8 cellular contexts compared by ENCODE assay signal in genomic region chr6:31834704-31835375, GRCh38. TPM values are rescaled to one million over a fixed set of nuclear protein-coding genes. Genes with fewer than 3 reads are reported as not detected.
DNase-seq lines count a peak whose midpoint lies in the region; ATAC-seq, FAIRE-seq and TF ChIP-seq lines count a peak whose summit lies in the region.

No MANE protein-coding gene starts in this region.

- H3K4me3 ChIP-seq in Caco-2 (ENCODE audit: low read depth, low read length): peak overlapping the region; percentile 86
- H3K4me3 ChIP-seq in HCT116 (replicated peaks in 1 of 2; ENCODE audit: low read depth in 1 of 2, low read length in 2 of 2): peak overlapping the region; percentile 98 to 99
- peak overlapping the region; percentile 75 to 98 (median 93) for H3K4me3 ChIP-seq in HepG2 (replicated peaks in 1 of 3; ENCODE audit: insufficient read depth in 1 of 3, low read depth in 2 of 3, low read length in 3 of 3)

- H3K27me3 ChIP-seq in Caco-2 (replicated peaks; ENCODE audit: control insufficient read depth, insufficient read depth, low read length): no peaks in the 10 kb centered on the region
- H3K27me3 ChIP-seq in HCT116 (ENCODE audit: insufficient read depth, low read length): no peaks in the 10 kb centered on the region
- H3K27me3 ChIP-seq in HepG2 (ENCODE audit: control insufficient read depth in 1 of 2, insufficient read depth in 2 of 2, low read length in 2 of 2): peaks cover 0 to 2% of the 10 kb centered on the region in 2 experiments; a peak in 1 of 5 replicates

- in situ Hi-C loops in HepG2 (cut with HindIII; ENCODE audit: extremely low pct_ligation_motif_present, low pct_unique_long_range_greater_than_20kb): loop anchor here (5.0 kb wide), 1 partner anchor 63 kb away; no protein-coding TSS in a partner anchor

- H3K9ac ChIP-seq in HCT116 (ENCODE audit: low read length) (peak overlapping the region; percentile 100), HepG2 (ENCODE audit: insufficient read depth, low read depth, low read length) (peak overlapping the region; percentile 98)

- intact Hi-C loops in Caco-2 (cut with micrococcal nuclease; ENCODE audit: unreplicated experiment) (loop anchor here (1.0 kb wide), 1 partner anchor 28 kb away; no protein-coding TSS in a partner anchor), HCT116 (cut with micrococcal nuclease) (loop anchor here (1.0 to 10.0 kb wide), 4 partner anchors 28 to 290 kb away; partner anchors contain the start of genes ATP6V1G2, CLIC1, DDX39B and NEU1), HepG2 (cut with micrococcal nuclease; ENCODE audit: unreplicated experiment) (loop anchor here (1.0 to 10.0 kb wide), 6 partner anchors 28 to 293 kb away; partner anchors contain the start of genes CSNK2B, DDX39B, EHMT2 and LY6G5B)
- intact Hi-C loops in activated CD4-positive, alpha-beta T cell treated with anti-CD3 and anti-CD28 coated beads, Interleukin-2, amount 10 ng/mL, durations not matched to agents 24 days and 14 days (cut with micrococcal nuclease): loop anchor here (1.0 to 2.0 kb wide), 6 partner anchors 20 to 288 kb away; partner anchors contain the start of genes ATP6V1G2, EHMT2, GPANK1 and HSPA1A

- H2AFZ ChIP-seq in HCT116 (ENCODE audit: low read depth, low read length, poor library complexity, severe bottlenecking): no peak overlapping the region
- no peak overlapping the region for H2AFZ ChIP-seq in HepG2 (ENCODE audit: low read length)

- BruUV-seq in Caco-2 (replicated peaks; lab: Mats Ljungman, UMichigan): TSS peak; percentile 74
- BruUV-seq in HCT116 (replicated peaks; lab: Mats Ljungman, UMichigan): TSS peak; percentile 74
- BruUV-seq in HepG2 (replicated peaks; lab: Mats Ljungman, UMichigan): TSS peak; percentile 83

- DNase-seq in Caco-2 (peak; percentile 70 to 80), HCT116 (ENCODE audit: low read depth, low spot score) (peak; percentile 51), NCI-H226 (peak; percentile 55), dedifferentiated amniotic fluid mesenchymal stem cell (ENCODE audit: extremely low spot score) (peak; percentile 49), HepG2 (ENCODE audit: low spot score) (peak; percentile 77)
- DNase-seq in activated CD4-positive, alpha-beta T cell treated with anti-CD3 and anti-CD28 coated beads, Interleukin-2, amount 10 ng/mL, durations not matched to agents 24 days and 14 days: peak; percentile 93
- peak; percentile 63 for DNase-seq in stimulated activated CD4-positive, alpha-beta T cell treated with anti-CD3 and anti-CD28 coated beads, Interleukin-2, amount 100 ng/mL, for 4 hours (ENCODE audit: low read depth)

- H3K4me1 ChIP-seq in Caco-2 (peaks cover 13% of the 10 kb centered on the region), HCT116 (ENCODE audit: control insufficient read depth in 1 of 2, insufficient read depth in 2 of 2, low read length in 2 of 2) (peaks cover 25 to 62% of the 10 kb centered on the region in 2 experiments), HepG2 (ENCODE audit: insufficient read depth, low read length) (peaks cover 56% of the 10 kb centered on the region)

- TF ChIP-seq EP300 in HepG2 (IDR thresholded peaks at IDR 0.05; ENCODE audit: low read depth in 2 of 2, low read length in 2 of 2): no peak
- TF ChIP-seq EP300 in HepG2 (CRISPR knock-in tag; IDR thresholded peaks at IDR 0.05; ENCODE audit: borderline replicate concordance): no peak

- peak overlapping the region; percentile 96 for H3K4me3 Mint-ChIP-seq in Caco-2 (ENCODE audit: unreplicated experiment)
- peak overlapping the region; percentile 97 for H3K4me3 Mint-ChIP-seq in activated CD4-positive, alpha-beta T cell treated with anti-CD3 and anti-CD28 coated beads, Interleukin-2, amount 10 ng/mL, durations not matched to agents 24 days and 14 days

- H3K27ac ChIP-seq in HCT116 (ENCODE audit: low read depth, low read length) (peak overlapping the region; percentile 93), HepG2 (ENCODE audit: extremely low read length, insufficient read depth, low read length) (peak overlapping the region; percentile 93)

- peak overlapping the region; percentile 99 for H3K27ac Mint-ChIP-seq in Caco-2 (ENCODE audit: unreplicated experiment)
- H3K27ac Mint-ChIP-seq in activated CD4-positive, alpha-beta T cell treated with anti-CD3 and anti-CD28 coated beads, Interleukin-2, amount 10 ng/mL, durations not matched to agents 24 days and 14 days: peak overlapping the region; percentile 96

- H3K9me3 ChIP-seq in Caco-2: no peaks in the 10 kb centered on the region
- H3K9me3 ChIP-seq in HCT116 (ENCODE audit: control insufficient read depth in 1 of 2, insufficient read depth in 1 of 2, low read depth in 1 of 2, low read length in 2 of 2): no peaks in the 10 kb centered on the region
- no peaks in the 10 kb centered on the region for H3K9me3 ChIP-seq in HepG2 (ENCODE audit: low read length)

- RAD21 ChIA-PET in HCT116 (lab: Charles Lee; ENCODE audit: low non-redundant PET in 1 of 2, low total read pairs in 2 of 2, uncharacterized antibody in 2 of 2, unreplicated experiment in 2 of 2): no interaction called here

- TF ChIP-seq CTCF in Caco-2 (IDR thresholded peaks at IDR 0.05; ENCODE audit: insufficient read depth in 1 of 2, low read depth in 1 of 2, low read length in 1 of 2, severe bottlenecking in 1 of 2, unreplicated experiment in 1 of 2): no peak
- no peak for TF ChIP-seq CTCF in HCT116 (IDR thresholded peaks at IDR 0.05 in 2 of 3, conservative IDR thresholded peaks at IDR 0.05 in 1 of 3; ENCODE audit: borderline replicate concordance in 1 of 3, insufficient read depth in 1 of 3, low read depth in 2 of 3, low read length in 2 of 3)
- TF ChIP-seq CTCF in HepG2 (CRISPR knock-in tag; IDR thresholded peaks at IDR 0.05): no peak

- H3K4me1 Mint-ChIP-seq in Caco-2 (ENCODE audit: low read depth, unreplicated experiment): peaks cover 18% of the 10 kb centered on the region
- H3K4me1 Mint-ChIP-seq in activated CD4-positive, alpha-beta T cell treated with anti-CD3 and anti-CD28 coated beads, Interleukin-2, amount 10 ng/mL, durations not matched to agents 24 days and 14 days: peaks cover 34% of the 10 kb centered on the region

- peaks cover 9% of the 10 kb centered on the region for H3K36me3 ChIP-seq in Caco-2 (ENCODE audit: control insufficient read depth, insufficient read depth, low read length)
- H3K36me3 ChIP-seq in HCT116 (ENCODE audit: control insufficient read depth in 1 of 2, insufficient read depth in 2 of 2, low read length in 2 of 2): peaks cover 22 to 45% of the 10 kb centered on the region in 2 experiments; a peak in 3 of 4 replicates
- peaks cover 12 to 33% of the 10 kb centered on the region in 2 experiments for H3K36me3 ChIP-seq in HepG2 (replicated peaks in 1 of 2; ENCODE audit: control insufficient read depth in 1 of 2, insufficient read depth in 2 of 2, low read length in 2 of 2)

- no peak for TF ChIP-seq RAD21 in HCT116 (IDR thresholded peaks at IDR 0.05; ENCODE audit: low read depth)
- peak; percentile 28; the same call in 1 of the 2 replicates for TF ChIP-seq RAD21 in HepG2 (CRISPR knock-in tag; IDR thresholded peaks at IDR 0.05)

- no peaks in the 10 kb centered on the region for H3K9me3 Mint-ChIP-seq in Caco-2 (ENCODE audit: unreplicated experiment)
- H3K9me3 Mint-ChIP-seq in activated CD4-positive, alpha-beta T cell treated with anti-CD3 and anti-CD28 coated beads, Interleukin-2, amount 10 ng/mL, durations not matched to agents 24 days and 14 days: no peaks in the 10 kb centered on the region

- H3K9me2 ChIP-seq in HCT116 (ENCODE audit: insufficient read depth): no peaks in the 10 kb centered on the region

- CTCF ChIA-PET in Caco-2 (lab: Charles Lee): interaction anchor here (0.7 to 1.0 kb wide), 2 partner anchors 154 to 155 kb away, joined by 3 to 5 read pairs; no protein-coding TSS in a partner anchor
- CTCF ChIA-PET in HCT116 (lab: Charles Lee): no interaction called here
- CTCF ChIA-PET in HepG2 (lab: Yijun Ruan, JAX; ENCODE audit: low intra/inter-chr PET ratio, low total read pairs): no interaction called here

- under 1% methylated on average over 25 of the region's 37 CpGs for WGBS in HepG2 (ENCODE audit: low lambda C conversion rate)

- H4K20me1 ChIP-seq in HCT116 (ENCODE audit: insufficient read depth) (peaks cover 26% of the 10 kb centered on the region), HepG2 (ENCODE audit: insufficient read depth, low read length) (peaks cover 39% of the 10 kb centered on the region)

- POLR2A ChIA-PET in Caco-2 (lab: Charles Lee): interaction anchor here (0.7 to 2.0 kb wide), 5 partner anchors 20 to 98 kb away, joined by 3 to 20 read pairs (median 7); partner anchors contain the start of genes HSPA1A, HSPA1L, LSM2 and NEU1
- POLR2A ChIA-PET in HCT116 (lab: Charles Lee): interaction anchor here (0.7 to 2.1 kb wide), 7 partner anchors 28 to 132 kb away, joined by 3 to 6 read pairs (median 4); partner anchors contain the start of genes ABHD16A, LSM2 and NEU1
- POLR2A ChIA-PET in HepG2 (lab: Yijun Ruan, JAX): interaction anchor here (0.7 to 15.7 kb wide), 40 partner anchors 7 to 180 kb away, joined by 3 to 264 read pairs (median 6); partner anchors contain the start of genes ABHD16A, APOM, C6orf47 and CFB

- H3K4me2 ChIP-seq in HCT116 (ENCODE audit: low read length) (peak overlapping the region; percentile 94), HepG2 (ENCODE audit: low read depth, low read length) (peak overlapping the region; percentile 84)

- peak; percentile 68 for ATAC-seq in HCT116
- ATAC-seq in HepG2: peak; percentile 70
- no peak for ATAC-seq in HG03135 (IDR thresholded peaks at IDR 0.05; ENCODE audit: unreplicated experiment)

- H3K79me2 ChIP-seq in HCT116 (ENCODE audit: insufficient read depth, low read length) (peaks cover 72% of the 10 kb centered on the region), HepG2 (ENCODE audit: insufficient read depth, low read length) (peaks cover 61% of the 10 kb centered on the region)

- peaks cover 68% of the 10 kb centered on the region for H3K36me3 Mint-ChIP-seq in Caco-2 (ENCODE audit: insufficient read depth, unreplicated experiment)
- peaks cover 57% of the 10 kb centered on the region for H3K36me3 Mint-ChIP-seq in activated CD4-positive, alpha-beta T cell treated with anti-CD3 and anti-CD28 coated beads, Interleukin-2, amount 10 ng/mL, durations not matched to agents 24 days and 14 days (ENCODE audit: low read depth)

- no peaks in the 10 kb centered on the region for H3K27me3 Mint-ChIP-seq in Caco-2 (ENCODE audit: insufficient read depth, unreplicated experiment)
- no peaks in the 10 kb centered on the region for H3K27me3 Mint-ChIP-seq in activated CD4-positive, alpha-beta T cell treated with anti-CD3 and anti-CD28 coated beads, Interleukin-2, amount 10 ng/mL, durations not matched to agents 24 days and 14 days

- TF ChIP-seq POLR2A in HCT116 (IDR thresholded peaks at IDR 0.05; ENCODE audit: borderline replicate concordance, extremely low read depth, insufficient read depth, insufficient read length) (peak; percentile 97), HepG2 (IDR thresholded peaks at IDR 0.05; ENCODE audit: insufficient read depth in 1 of 2, low read depth in 2 of 2, low read length in 2 of 2) (peak; percentile 97 to 99)

- no peak for FAIRE-seq in HepG2 (lab: Jason Lieb, UNC)

RNA-seq across cellular contexts. Expression of gene HSPA1B, which starts 7.3 kb away (rescaled TPM):
- total RNA-seq in Caco-2 (2022): 99.0 and 112 TPM in 2 replicates
- 214 TPM for total RNA-seq in HCT116 (2021; ENCODE audit: unreplicated experiment)
- 112 and 220 TPM in 2 replicates for polyA plus RNA-seq in HCT116 (2012)
- total RNA-seq in activated CD4-positive, alpha-beta T cell treated with anti-CD3 and anti-CD28 coated beads, Interleukin-2, amount 10 ng/mL, durations not matched to agents 24 days and 14 days: 156 and 161 TPM in 2 replicates
- 186 and 189 TPM in 2 replicates for total RNA-seq in HepG2 (2016; rRNA removed; fragmentation: Illumina TruSeq; extraction: Trizol)
- 8.9 and 12.5 TPM in 2 replicates for total RNA-seq in HepG2 (2016; cell fraction: cytosol; rRNA removed; fragmentation: Illumina TruSeq; extraction: Trizol; ENCODE audit: low read depth)
- 148 and 193 TPM in 2 replicates for total RNA-seq in HepG2 (2016; cell fraction: insoluble cytoplasmic fraction; rRNA removed; fragmentation: Illumina TruSeq; extraction: Trizol)
- 24.6 and 28.1 TPM in 2 replicates for total RNA-seq in HepG2 (2016; cell fraction: membrane; rRNA removed; fragmentation: Illumina TruSeq; extraction: Trizol)
- 88.3 and 95.9 TPM in 2 replicates for total RNA-seq in HepG2 (2016; cell fraction: nucleus; rRNA removed; fragmentation: Illumina TruSeq; extraction: Trizol)
- 26.0 and 57.2 TPM in 2 replicates for polyA plus RNA-seq in HepG2 (2011; rRNA removed)
- polyA plus RNA-seq in HepG2 (2011; cell fraction: cytosol; rRNA removed): 26.6 and 33.8 TPM in 2 replicates
- 55.8 and 89.9 TPM in 2 replicates for polyA plus RNA-seq in HepG2 (2011; cell fraction: nucleus; rRNA removed)
- polyA plus RNA-seq in HepG2 (2012): 39.8 and 132 TPM in 2 replicates
- 5.4 and 5.8 TPM in 2 replicates for polyA plus RNA-seq in HepG2 (2016; cell fraction: cytosol; fragmentation: Illumina TruSeq; extraction: Trizol; ENCODE audit: low read depth)
- polyA plus RNA-seq in HepG2 (2016; cell fraction: insoluble cytoplasmic fraction; fragmentation: Illumina TruSeq; extraction: Trizol; ENCODE audit: low read depth): 148 and 182 TPM in 2 replicates
- polyA plus RNA-seq in HepG2 (2016; cell fraction: membrane; fragmentation: Illumina TruSeq; extraction: Trizol; ENCODE audit: low read depth): 11.1 and 13.6 TPM in 2 replicates
- polyA plus RNA-seq in HepG2 (2016; cell fraction: nucleus; fragmentation: Illumina TruSeq; extraction: Trizol; ENCODE audit: insufficient read depth, low read depth): 115 and 118 TPM in 2 replicates
- 84.4 and 185 TPM in 2 replicates for polyA minus RNA-seq in HepG2 (2011; rRNA and poly(A)+ RNA removed; ENCODE audit: low replicate concordance)
- 48.1 and 67.3 TPM in 2 replicates for polyA minus RNA-seq in HepG2 (2011; cell fraction: cytosol; rRNA and poly(A)+ RNA removed)
- 22.7 and 36.4 TPM in 2 replicates for polyA minus RNA-seq in HepG2 (2011; cell fraction: nucleus; rRNA and poly(A)+ RNA removed)

RNA-seq across cellular contexts. Expression of gene HSPA1A, which starts 19.5 kb away (rescaled TPM):
- 77.3 and 96.9 TPM in 2 replicates for total RNA-seq in Caco-2 (2022)
- total RNA-seq in HCT116 (2021; ENCODE audit: unreplicated experiment): 5.0 TPM
- polyA plus RNA-seq in HCT116 (2012): 0.55 and 2.8 TPM in 2 replicates
- total RNA-seq in activated CD4-positive, alpha-beta T cell treated with anti-CD3 and anti-CD28 coated beads, Interleukin-2, amount 10 ng/mL, durations not matched to agents 24 days and 14 days: 189 and 190 TPM in 2 replicates
- 83.5 and 85.0 TPM in 2 replicates for total RNA-seq in HepG2 (2016; rRNA removed; fragmentation: Illumina TruSeq; extraction: Trizol)
- 4.6 and 5.3 TPM in 2 replicates for total RNA-seq in HepG2 (2016; cell fraction: cytosol; rRNA removed; fragmentation: Illumina TruSeq; extraction: Trizol; ENCODE audit: low read depth)
- total RNA-seq in HepG2 (2016; cell fraction: insoluble cytoplasmic fraction; rRNA removed; fragmentation: Illumina TruSeq; extraction: Trizol): 66.4 and 92.2 TPM in 2 replicates
- total RNA-seq in HepG2 (2016; cell fraction: membrane; rRNA removed; fragmentation: Illumina TruSeq; extraction: Trizol): 7.7 and 11.3 TPM in 2 replicates
- 35.4 and 46.0 TPM in 2 replicates for total RNA-seq in HepG2 (2016; cell fraction: nucleus; rRNA removed; fragmentation: Illumina TruSeq; extraction: Trizol)
- 44.5 and 80.9 TPM in 2 replicates for polyA plus RNA-seq in HepG2 (2011; rRNA removed)
- 35.0 and 45.6 TPM in 2 replicates for polyA plus RNA-seq in HepG2 (2011; cell fraction: cytosol; rRNA removed)
- polyA plus RNA-seq in HepG2 (2011; cell fraction: nucleus; rRNA removed): 53.4 and 85.2 TPM in 2 replicates
- polyA plus RNA-seq in HepG2 (2012): 38.1 and 121 TPM in 2 replicates
- polyA plus RNA-seq in HepG2 (2016; cell fraction: cytosol; fragmentation: Illumina TruSeq; extraction: Trizol; ENCODE audit: low read depth): 3.7 and 5.6 TPM in 2 replicates
- 80.2 and 101 TPM in 2 replicates for polyA plus RNA-seq in HepG2 (2016; cell fraction: insoluble cytoplasmic fraction; fragmentation: Illumina TruSeq; extraction: Trizol; ENCODE audit: low read depth)
- 5.1 and 7.0 TPM in 2 replicates for polyA plus RNA-seq in HepG2 (2016; cell fraction: membrane; fragmentation: Illumina TruSeq; extraction: Trizol; ENCODE audit: low read depth)
- polyA plus RNA-seq in HepG2 (2016; cell fraction: nucleus; fragmentation: Illumina TruSeq; extraction: Trizol; ENCODE audit: insufficient read depth, low read depth): 67.0 and 75.7 TPM in 2 replicates
- 44.1 and 271 TPM in 2 replicates for polyA minus RNA-seq in HepG2 (2011; rRNA and poly(A)+ RNA removed; ENCODE audit: low replicate concordance)
- 27.3 and 48.7 TPM in 2 replicates for polyA minus RNA-seq in HepG2 (2011; cell fraction: cytosol; rRNA and poly(A)+ RNA removed)
- polyA minus RNA-seq in HepG2 (2011; cell fraction: nucleus; rRNA and poly(A)+ RNA removed): 14.2 and 25.9 TPM in 2 replicates

RNA-seq across cellular contexts. Expression of gene HSPA1L, which starts 19.8 kb away (rescaled TPM):
- total RNA-seq in Caco-2 (2022) (0.86 and 1.6 TPM in 2 replicates), HCT116 (2021; ENCODE audit: unreplicated experiment) (0.12 TPM), HepG2 (2016; rRNA removed; fragmentation: Illumina TruSeq; extraction: Trizol) (0.55 and 0.94 TPM in 2 replicates)
- 0.20 and 0.42 TPM in 2 replicates for polyA plus RNA-seq in HCT116 (2012)
- total RNA-seq in activated CD4-positive, alpha-beta T cell treated with anti-CD3 and anti-CD28 coated beads, Interleukin-2, amount 10 ng/mL, durations not matched to agents 24 days and 14 days: 1.8 and 2.5 TPM in 2 replicates
- 0.18 and 0.30 TPM in 2 replicates for total RNA-seq in HepG2 (2016; cell fraction: cytosol; rRNA removed; fragmentation: Illumina TruSeq; extraction: Trizol; ENCODE audit: low read depth)
- total RNA-seq in HepG2 (2016; cell fraction: insoluble cytoplasmic fraction; rRNA removed; fragmentation: Illumina TruSeq; extraction: Trizol): 0.87 and 0.97 TPM in 2 replicates
- total RNA-seq in HepG2 (2016; cell fraction: membrane; rRNA removed; fragmentation: Illumina TruSeq; extraction: Trizol): 0.55 and 0.56 TPM in 2 replicates
- total RNA-seq in HepG2 (2016; cell fraction: nucleus; rRNA removed; fragmentation: Illumina TruSeq; extraction: Trizol): 0.38 and 0.47 TPM in 2 replicates
- polyA plus RNA-seq in HepG2 (2011; rRNA removed): 0.78 and 1.0 TPM in 2 replicates
- polyA plus RNA-seq in HepG2 (2011; cell fraction: cytosol; rRNA removed): 0.67 and 0.72 TPM in 2 replicates
- 0.45 and 0.73 TPM in 2 replicates for polyA plus RNA-seq in HepG2 (2011; cell fraction: nucleus; rRNA removed)
- polyA plus RNA-seq in HepG2 (2012): 0.87 and 1.1 TPM in 2 replicates
- 0.08 and 0.12 TPM in 2 replicates for polyA plus RNA-seq in HepG2 (2016; cell fraction: cytosol; fragmentation: Illumina TruSeq; extraction: Trizol; ENCODE audit: low read depth)
- polyA plus RNA-seq in HepG2 (2016; cell fraction: insoluble cytoplasmic fraction; fragmentation: Illumina TruSeq; extraction: Trizol; ENCODE audit: low read depth): 0.98 and 1.0 TPM in 2 replicates
- 0.34 and 0.37 TPM in 2 replicates for polyA plus RNA-seq in HepG2 (2016; cell fraction: membrane; fragmentation: Illumina TruSeq; extraction: Trizol; ENCODE audit: low read depth)
- polyA plus RNA-seq in HepG2 (2016; cell fraction: nucleus; fragmentation: Illumina TruSeq; extraction: Trizol; ENCODE audit: insufficient read depth, low read depth): 0.93 and 1.0 TPM in 2 replicates
- 0.46 and 2.2 TPM in 2 replicates for polyA minus RNA-seq in HepG2 (2011; rRNA and poly(A)+ RNA removed; ENCODE audit: low replicate concordance)
- 0.44 and 0.59 TPM in 2 replicates for polyA minus RNA-seq in HepG2 (2011; cell fraction: cytosol; rRNA and poly(A)+ RNA removed)
- 0.25 and 0.39 TPM in 2 replicates for polyA minus RNA-seq in HepG2 (2011; cell fraction: nucleus; rRNA and poly(A)+ RNA removed)

RNA-seq across cellular contexts. Expression of gene NEU1, which starts 27.8 kb away (rescaled TPM):
- total RNA-seq in Caco-2 (2022): 173 and 176 TPM in 2 replicates
- 15.1 TPM for total RNA-seq in HCT116 (2021; ENCODE audit: unreplicated experiment)
- 21.8 and 23.0 TPM in 2 replicates for polyA plus RNA-seq in HCT116 (2012)
- 20.4 and 22.2 TPM in 2 replicates for total RNA-seq in activated CD4-positive, alpha-beta T cell treated with anti-CD3 and anti-CD28 coated beads, Interleukin-2, amount 10 ng/mL, durations not matched to agents 24 days and 14 days
- total RNA-seq in HepG2 (2016; rRNA removed; fragmentation: Illumina TruSeq; extraction: Trizol): 139 and 297 TPM in 2 replicates
- 49.1 and 49.3 TPM in 2 replicates for total RNA-seq in HepG2 (2016; cell fraction: cytosol; rRNA removed; fragmentation: Illumina TruSeq; extraction: Trizol; ENCODE audit: low read depth)
- total RNA-seq in HepG2 (2016; cell fraction: insoluble cytoplasmic fraction; rRNA removed; fragmentation: Illumina TruSeq; extraction: Trizol): 132 and 314 TPM in 2 replicates
- total RNA-seq in HepG2 (2016; cell fraction: membrane; rRNA removed; fragmentation: Illumina TruSeq; extraction: Trizol): 93.8 and 98.2 TPM in 2 replicates
- 237 and 274 TPM in 2 replicates for total RNA-seq in HepG2 (2016; cell fraction: nucleus; rRNA removed; fragmentation: Illumina TruSeq; extraction: Trizol)
- 202 and 215 TPM in 2 replicates for polyA plus RNA-seq in HepG2 (2011; rRNA removed)
- polyA plus RNA-seq in HepG2 (2011; cell fraction: cytosol; rRNA removed): 195 and 257 TPM in 2 replicates
- polyA plus RNA-seq in HepG2 (2011; cell fraction: nucleus; rRNA removed): 110 and 111 TPM in 2 replicates
- 88.7 and 96.9 TPM in 2 replicates for polyA plus RNA-seq in HepG2 (2012)
- 46.5 and 46.6 TPM in 2 replicates for polyA plus RNA-seq in HepG2 (2016; cell fraction: cytosol; fragmentation: Illumina TruSeq; extraction: Trizol; ENCODE audit: low read depth)
- polyA plus RNA-seq in HepG2 (2016; cell fraction: insoluble cytoplasmic fraction; fragmentation: Illumina TruSeq; extraction: Trizol; ENCODE audit: low read depth): 114 and 120 TPM in 2 replicates
- 67.2 and 70.7 TPM in 2 replicates for polyA plus RNA-seq in HepG2 (2016; cell fraction: membrane; fragmentation: Illumina TruSeq; extraction: Trizol; ENCODE audit: low read depth)
- polyA plus RNA-seq in HepG2 (2016; cell fraction: nucleus; fragmentation: Illumina TruSeq; extraction: Trizol; ENCODE audit: insufficient read depth, low read depth): 367 and 386 TPM in 2 replicates
- 35.2 and 243 TPM in 2 replicates for polyA minus RNA-seq in HepG2 (2011; rRNA and poly(A)+ RNA removed; ENCODE audit: low replicate concordance)
- 76.7 and 85.5 TPM in 2 replicates for polyA minus RNA-seq in HepG2 (2011; cell fraction: cytosol; rRNA and poly(A)+ RNA removed)
- 40.9 and 43.8 TPM in 2 replicates for polyA minus RNA-seq in HepG2 (2011; cell fraction: nucleus; rRNA and poly(A)+ RNA removed)

RNA-seq across cellular contexts. Expression of gene LSM2, which starts 28.1 kb away (rescaled TPM):
- total RNA-seq in Caco-2 (2022) (56.3 and 61.2 TPM in 2 replicates), HCT116 (2021; ENCODE audit: unreplicated experiment) (89.7 TPM), HepG2 (2016; rRNA removed; fragmentation: Illumina TruSeq; extraction: Trizol) (90.5 and 93.7 TPM in 2 replicates)
- polyA plus RNA-seq in HCT116 (2012): 98.8 and 102 TPM in 2 replicates
- total RNA-seq in activated CD4-positive, alpha-beta T cell treated with anti-CD3 and anti-CD28 coated beads, Interleukin-2, amount 10 ng/mL, durations not matched to agents 24 days and 14 days: 142 and 146 TPM in 2 replicates
- 84.8 and 113 TPM in 2 replicates for total RNA-seq in HepG2 (2016; cell fraction: cytosol; rRNA removed; fragmentation: Illumina TruSeq; extraction: Trizol; ENCODE audit: low read depth)
- 85.1 and 91.1 TPM in 2 replicates for total RNA-seq in HepG2 (2016; cell fraction: insoluble cytoplasmic fraction; rRNA removed; fragmentation: Illumina TruSeq; extraction: Trizol)
- 109 and 138 TPM in 2 replicates for total RNA-seq in HepG2 (2016; cell fraction: membrane; rRNA removed; fragmentation: Illumina TruSeq; extraction: Trizol)
- total RNA-seq in HepG2 (2016; cell fraction: nucleus; rRNA removed; fragmentation: Illumina TruSeq; extraction: Trizol): 34.2 and 38.1 TPM in 2 replicates
- polyA plus RNA-seq in HepG2 (2011; rRNA removed): 64.7 and 69.4 TPM in 2 replicates
- polyA plus RNA-seq in HepG2 (2011; cell fraction: cytosol; rRNA removed): 89.7 and 101 TPM in 2 replicates
- 34.2 and 36.0 TPM in 2 replicates for polyA plus RNA-seq in HepG2 (2011; cell fraction: nucleus; rRNA removed)
- polyA plus RNA-seq in HepG2 (2012): 71.2 and 86.4 TPM in 2 replicates
- 98.5 and 146 TPM in 2 replicates for polyA plus RNA-seq in HepG2 (2016; cell fraction: cytosol; fragmentation: Illumina TruSeq; extraction: Trizol; ENCODE audit: low read depth)
- polyA plus RNA-seq in HepG2 (2016; cell fraction: insoluble cytoplasmic fraction; fragmentation: Illumina TruSeq; extraction: Trizol; ENCODE audit: low read depth): 103 and 104 TPM in 2 replicates
- 107 and 140 TPM in 2 replicates for polyA plus RNA-seq in HepG2 (2016; cell fraction: membrane; fragmentation: Illumina TruSeq; extraction: Trizol; ENCODE audit: low read depth)
- polyA plus RNA-seq in HepG2 (2016; cell fraction: nucleus; fragmentation: Illumina TruSeq; extraction: Trizol; ENCODE audit: insufficient read depth, low read depth): 61.6 and 67.5 TPM in 2 replicates
- 56.3 and 77.2 TPM in 2 replicates for polyA minus RNA-seq in HepG2 (2011; rRNA and poly(A)+ RNA removed; ENCODE audit: low replicate concordance)
- 44.2 and 47.4 TPM in 2 replicates for polyA minus RNA-seq in HepG2 (2011; cell fraction: cytosol; rRNA and poly(A)+ RNA removed)
- polyA minus RNA-seq in HepG2 (2011; cell fraction: nucleus; rRNA and poly(A)+ RNA removed): 7.2 and 10.2 TPM in 2 replicates
